In genomic region chr17:67378444-67379250, GRCh38 we compare ENCODE assay signal across 7 cellular contexts. TPM values are rescaled to one million over a fixed set of nuclear protein-coding genes. Genes with fewer than 3 reads are reported as not detected.
A peak's percentile ranks its signal among the peaks of the same experiment; 100 is the strongest.
DNase-seq lines count a peak whose midpoint lies in the region; ATAC-seq and TF ChIP-seq lines count a peak whose summit lies in the region.

No MANE protein-coding gene starts in this region.

- intact Hi-C loops in activated CD8-positive, alpha-beta T cell treated with anti-CD3 and anti-CD28 coated beads for 36 hours (cut with micrococcal nuclease): loop anchor here (5.0 kb wide), 2 partner anchors 54 to 224 kb away; no protein-coding TSS in a partner anchor

- H3K4me3 Mint-ChIP-seq in activated CD8-positive, alpha-beta T cell treated with anti-CD3 and anti-CD28 coated beads for 36 hours: peak overlapping the region; percentile 73
- peak overlapping the region; percentile 89 for H3K4me3 Mint-ChIP-seq in memory B cell

- POLR2A ChIA-PET in activated CD8-positive, alpha-beta T cell treated with anti-CD3 and anti-CD28 coated beads for 36 hours (lab: Charles Lee): interaction anchor here (0.5 to 6.6 kb wide), 39 partner anchors 9 to 353 kb away, joined by 3 to 86 read pairs (median 4); partner anchors contain the start of gene PSMD12

- H3K27me3 Mint-ChIP-seq in activated CD8-positive, alpha-beta T cell treated with anti-CD3 and anti-CD28 coated beads for 36 hours: no peaks in the 10 kb centered on the region
- H3K27me3 Mint-ChIP-seq in memory B cell: no peaks in the 10 kb centered on the region

- peak; percentile 85 for DNase-seq in GM13976 (ENCODE audit: low spot score)
- DNase-seq in NCI-H524 treated with DMSO at 0.1 percent for 48 hours (lab: John Stamatoyannopoulos, UW): peak; percentile 24
- peak; percentile 89 for DNase-seq in activated CD8-positive, alpha-beta T cell treated with anti-CD3 and anti-CD28 coated beads for 36 hours
- DNase-seq in effector CD4-positive, alpha-beta T cell: peak; percentile 72
- DNase-seq in memory B cell (ENCODE audit: low spot score in 2 of 2): peak; percentile 68 to 80
- DNase-seq in stimulated activated CD4-positive, alpha-beta T cell treated with anti-CD3 and anti-CD28 coated beads, TNF-alpha, amount 100 ng/mL, for 48 hours (ENCODE audit: low read depth in 3 of 3): peak; percentile 55 to 77 (median 60)

- H3K4me1 Mint-ChIP-seq in activated CD8-positive, alpha-beta T cell treated with anti-CD3 and anti-CD28 coated beads for 36 hours (ENCODE audit: low read depth): peaks cover 52% of the 10 kb centered on the region
- H3K4me1 Mint-ChIP-seq in memory B cell: peaks cover 22% of the 10 kb centered on the region

- peak; percentile 36 for ATAC-seq in HG03280 (IDR thresholded peaks at IDR 0.05; ENCODE audit: unreplicated experiment)
- peak; percentile 59 for ATAC-seq in activated CD8-positive, alpha-beta T cell treated with anti-CD3 and anti-CD28 coated beads for 36 hours
- peak; percentile 34 for ATAC-seq in memory B cell (ENCODE audit: low read depth)

- H3K36me3 Mint-ChIP-seq in activated CD8-positive, alpha-beta T cell treated with anti-CD3 and anti-CD28 coated beads for 36 hours (ENCODE audit: low read depth): peaks cover 24% of the 10 kb centered on the region
- H3K36me3 Mint-ChIP-seq in memory B cell: no peaks in the 10 kb centered on the region

- in situ Hi-C loops in GM13976 (cut with MboI; ENCODE audit: low sequenced_read_pairs, unreplicated experiment): loop anchor here (10.0 to 25.0 kb wide), 2 partner anchors 209 to 306 kb away; no protein-coding TSS in a partner anchor

- peak; percentile 98 for TF ChIP-seq CTCF in GM13976 (IDR thresholded peaks at IDR 0.05; ENCODE audit: borderline replicate concordance, control extremely low read depth, extremely low read depth, insufficient read depth, missing control alignments)
- TF ChIP-seq CTCF in activated CD8-positive, alpha-beta T cell treated with anti-CD3 and anti-CD28 coated beads for 36 hours (IDR thresholded peaks at IDR 0.05): peak; percentile 69

- CTCF ChIA-PET in activated CD8-positive, alpha-beta T cell treated with anti-CD3 and anti-CD28 coated beads for 36 hours (lab: Charles Lee): interaction anchor here (0.7 to 10.8 kb wide), 57 partner anchors 9 to 330 kb away, joined by 3 to 201 read pairs (median 5); partner anchors contain the start of gene PSMD12

- H3K9me3 Mint-ChIP-seq in activated CD8-positive, alpha-beta T cell treated with anti-CD3 and anti-CD28 coated beads for 36 hours: no peaks in the 10 kb centered on the region
- H3K9me3 Mint-ChIP-seq in memory B cell: no peaks in the 10 kb centered on the region

- peak overlapping the region; percentile 90 for H3K27ac Mint-ChIP-seq in activated CD8-positive, alpha-beta T cell treated with anti-CD3 and anti-CD28 coated beads for 36 hours
- peak overlapping the region; percentile 12 for H3K27ac Mint-ChIP-seq in memory B cell

RNA-seq across cellular contexts. Expression of gene PITPNC1, which starts 1.6 kb away (rescaled TPM):
- total RNA-seq in activated CD8-positive, alpha-beta T cell treated with anti-CD3 and anti-CD28 coated beads for 36 hours: 10 to 100 TPM; 51.8 to 56.3 TPM

RNA-seq across cellular contexts. Expression of gene PSMD12, which starts 12.3 kb away (rescaled TPM):
- total RNA-seq in activated CD8-positive, alpha-beta T cell treated with anti-CD3 and anti-CD28 coated beads for 36 hours: 10 to 100 TPM; 80.9 to 89.1 TPM

Comparison
In these comparisons a context has a peak if more than half of its experiments do, and no peak if none do; other contexts are left out.
1. Peak in every context shown above with its lines: DNase-seq and ATAC-seq.
2. DNase-seq: peak in every context shown above with its lines; median percentile 89 in activated CD8-positive, alpha-beta T cell treated with anti-CD3 and anti-CD28 coated beads for 36 hours; 85 in GM13976; 74 in memory B cell; 72 in effector CD4-positive, alpha-beta T cell; 60 in stimulated activated CD4-positive, alpha-beta T cell treated with anti-CD3 and anti-CD28 coated beads, TNF-alpha, amount 100 ng/mL, for 48 hours; 24 in NCI-H524 treated with DMSO at 0.1 percent for 48 hours.